In the genomic region with DNA sequence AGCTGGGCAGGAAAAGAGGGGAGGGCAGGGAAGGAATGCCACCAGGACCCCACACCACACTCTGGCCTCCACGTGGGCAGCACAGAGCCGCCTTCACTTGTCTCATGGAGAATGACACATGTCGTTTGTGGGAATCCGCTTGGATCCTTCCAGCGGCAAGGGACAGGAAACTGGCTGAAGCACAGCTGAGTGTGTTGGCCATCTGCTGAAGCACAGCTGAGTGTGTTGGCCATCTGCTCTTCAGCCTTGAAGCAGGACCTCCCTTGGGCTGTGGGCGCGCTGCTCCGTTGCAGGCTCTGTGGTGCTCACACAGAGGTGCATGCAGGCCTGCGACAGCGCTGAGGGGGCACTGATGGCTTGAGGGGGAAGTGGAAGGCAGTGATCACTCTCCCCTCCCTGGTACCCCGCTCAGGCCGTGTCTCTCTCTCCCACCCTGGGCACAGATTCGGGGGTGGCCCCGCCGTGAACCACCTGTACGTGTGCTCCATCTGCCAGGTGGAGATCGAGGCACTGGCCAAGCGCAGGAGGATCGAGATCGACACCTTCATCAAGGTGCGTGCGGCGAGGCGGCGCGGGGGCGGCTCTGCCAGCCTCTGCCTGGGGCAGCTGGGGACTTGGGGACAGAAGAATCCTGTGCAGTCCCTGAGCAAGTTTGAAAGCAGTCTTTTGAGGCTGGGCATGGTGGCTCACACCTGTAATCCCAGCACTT, we compare ENCODE assay signal across 21 cellular contexts. TPM values are rescaled to one million over a fixed set of nuclear protein-coding genes. Genes with fewer than 3 reads are reported as not detected.
DNase-seq lines count a peak whose midpoint lies in the region; ATAC-seq and TF ChIP-seq lines count a peak whose summit lies in the region.
"Had no signal": no experiment of that assay in that cellular context is flagged by ENCODE, and none has a peak within 500 bp of the region (broad histone marks: within the 10 kb centered on the region; RNA-seq: fewer than 3 reads in every experiment).

No MANE protein-coding gene starts in this region.

- H3K9ac ChIP-seq in Karpas-422 (ENCODE audit: low read length): no peak overlapping the region

- no peaks in the 10 kb centered on the region for H4K20me1 ChIP-seq in Karpas-422 (ENCODE audit: insufficient read depth, low read depth, low read length)

- CTCF ChIA-PET in CD8-positive, alpha-beta memory T cell (lab: Charles Lee): interaction anchor here (0.6 to 1.0 kb wide), 2 partner anchors 15 to 76 kb away, joined by 3 read pairs; no protein-coding TSS in a partner anchor

- H3K4me2 ChIP-seq in Karpas-422 (ENCODE audit: low read depth, low read length, poor library complexity, severe bottlenecking): no peak overlapping the region

- H3K36me3 ChIP-seq in CD8-positive, alpha-beta memory T cell (ENCODE audit: insufficient read depth, low read length): peaks cover 53% of the 10 kb centered on the region
- H3K36me3 ChIP-seq in Karpas-422 (ENCODE audit: insufficient read depth, low read length): no peaks in the 10 kb centered on the region

- H3K9me3 Mint-ChIP-seq in CD8-positive, alpha-beta memory T cell: no peaks in the 10 kb centered on the region
- peaks cover 25% of the 10 kb centered on the region for H3K9me3 Mint-ChIP-seq in glutamatergic neuron (ENCODE audit: unreplicated experiment)
- H3K9me3 Mint-ChIP-seq: activated T-helper 2 cell treated with anti-CD3 and anti-CD28 coated beads, Interferon-gamma antibody, Interleukin-2, Interleukin-4, amounts not matched to agents 10 μg/mL and 5 μg/mL and 100 μg/mL, durations not matched to agents 14 hours and 24 hours and 36 hours; CD8-positive, alpha-beta T cell; stimulated activated naive CD8-positive, alpha-beta T cell treated with anti-CD3 and anti-CD28 coated beads, Interleukin-15, amount 100 ng/mL, for 72 hours; T-cell had no signal

- peaks cover 0 to 61% (median 7%) of the 10 kb centered on the region in 3 donors for H3K36me3 Mint-ChIP-seq in CD8-positive, alpha-beta memory T cell
- peaks cover 4% of the 10 kb centered on the region for H3K36me3 Mint-ChIP-seq in glutamatergic neuron (ENCODE audit: unreplicated experiment)

- no peak overlapping the region for H2AFZ ChIP-seq in Karpas-422 (ENCODE audit: low read length)

- H3K9me3 ChIP-seq in CD8-positive, alpha-beta memory T cell (ENCODE audit: low read length): no peaks in the 10 kb centered on the region
- no peaks in the 10 kb centered on the region for H3K9me3 ChIP-seq in Karpas-422 (ENCODE audit: low read length)
- H3K9me3 ChIP-seq: esophagus squamous epithelium, right atrium auricular region, transverse colon had no signal

- peaks cover 0 to 2% of the 10 kb centered on the region in 2 donors for H3K27me3 Mint-ChIP-seq in CD8-positive, alpha-beta memory T cell
- H3K27me3 Mint-ChIP-seq in glutamatergic neuron (ENCODE audit: unreplicated experiment): peaks cover 30% of the 10 kb centered on the region
- H3K27me3 Mint-ChIP-seq: stimulated activated naive CD8-positive, alpha-beta T cell treated with anti-CD3 and anti-CD28 coated beads, Interleukin-15, amount 100 ng/mL, for 72 hours; T-cell had no signal

- POLR2A ChIA-PET in CD8-positive, alpha-beta memory T cell (lab: Charles Lee): interaction anchor here (0.6 kb wide), 1 partner anchor 356 kb away, joined by 3 read pairs; no protein-coding TSS in a partner anchor

- no peak overlapping the region for H3K4me3 ChIP-seq in CD8-positive, alpha-beta memory T cell (ENCODE audit: low read length)
- no peak overlapping the region for H3K4me3 ChIP-seq in Karpas-422 (ENCODE audit: low read length)
- H3K4me3 ChIP-seq: esophagus squamous epithelium, right atrium auricular region, transverse colon had no signal

- peak overlapping the region in 6 of 8 donors; percentile 34 to 94 (median 88) for H3K27ac Mint-ChIP-seq in CD8-positive, alpha-beta memory T cell
- H3K27ac Mint-ChIP-seq in glutamatergic neuron (ENCODE audit: unreplicated experiment): peak overlapping the region; percentile 93
- H3K27ac Mint-ChIP-seq: activated T-helper 2 cell treated with anti-CD3 and anti-CD28 coated beads, Interferon-gamma antibody, Interleukin-2, Interleukin-4, amounts not matched to agents 10 μg/mL and 5 μg/mL and 100 μg/mL, durations not matched to agents 14 hours and 24 hours and 36 hours had no signal

- H3K9me2 ChIP-seq in Karpas-422 (replicated peaks; ENCODE audit: insufficient read depth, low read length): no peaks in the 10 kb centered on the region

- no peak for DNase-seq in CD8-positive, alpha-beta memory T cell
- DNase-seq in EH (ENCODE audit: low read depth): peak; percentile 16
- peak; percentile 52 for DNase-seq in RKO (ENCODE audit: low spot score)
- peak; percentile 80 for DNase-seq in glutamatergic neuron
- DNase-seq in GF-D8 (lab: John Stamatoyannopoulos, UW): no peak
- DNase-seq in Karpas-422: no peak
- no peak for DNase-seq in germinal center (ENCODE audit: low spot score)
- DNase-seq: activated CD4-positive, alpha-beta T cell treated with anti-CD3 and anti-CD28 coated beads for 48 hours; DND-41; effector CD8-positive, alpha-beta T cell; esophagus squamous epithelium; kidney glomerular epithelial cell; NCI-H1417 treated with DMSO at 0.1 percent for 48 hours; NCI-H748 treated with DMSO at 0.1 percent for 48 hours; stimulated activated naive CD8-positive, alpha-beta T cell treated with anti-CD3 and anti-CD28 coated beads, Interleukin-15, amount 100 ng/mL, for 72 hours; T-cell; transverse colon had no signal

- TF ChIP-seq CTCF in glutamatergic neuron (IDR thresholded peaks at IDR 0.05; ENCODE audit: partially characterized antibody, unreplicated experiment): no peak

- H3K27me3 ChIP-seq in CD8-positive, alpha-beta memory T cell (ENCODE audit: insufficient read depth, low read length, poor library complexity, severe bottlenecking): no peaks in the 10 kb centered on the region
- no peaks in the 10 kb centered on the region for H3K27me3 ChIP-seq in Karpas-422 (ENCODE audit: low read length)
- H3K27me3 ChIP-seq: esophagus squamous epithelium, right atrium auricular region, transverse colon had no signal

- no peaks in the 10 kb centered on the region for H3K79me2 ChIP-seq in Karpas-422 (ENCODE audit: low read length)

- H3K4me1 ChIP-seq in CD8-positive, alpha-beta memory T cell (ENCODE audit: insufficient read depth, low read length): peaks cover 29% of the 10 kb centered on the region
- no peaks in the 10 kb centered on the region for H3K4me1 ChIP-seq in Karpas-422 (ENCODE audit: low read length)
- H3K4me1 ChIP-seq: right atrium auricular region, transverse colon had no signal

- H3K27ac ChIP-seq in CD8-positive, alpha-beta memory T cell (ENCODE audit: low read depth, low read length): no peak overlapping the region
- H3K27ac ChIP-seq in Karpas-422 (ENCODE audit: low read length): no peak overlapping the region
- H3K27ac ChIP-seq: esophagus squamous epithelium, right atrium auricular region, transverse colon had no signal

- H3K4me3 Mint-ChIP-seq in CD8-positive, alpha-beta memory T cell: no peak overlapping the region
- peak overlapping the region; percentile 71 for H3K4me3 Mint-ChIP-seq in glutamatergic neuron (ENCODE audit: unreplicated experiment)
- H3K4me3 Mint-ChIP-seq: CD8-positive, alpha-beta T cell; stimulated activated naive CD8-positive, alpha-beta T cell treated with anti-CD3 and anti-CD28 coated beads, Interleukin-15, amount 100 ng/mL, for 72 hours; T-cell had no signal

- H3K4me1 Mint-ChIP-seq in CD8-positive, alpha-beta memory T cell: peaks cover 29 to 56% (median 44%) of the 10 kb centered on the region in 3 donors
- peaks cover 28% of the 10 kb centered on the region for H3K4me1 Mint-ChIP-seq in glutamatergic neuron (ENCODE audit: low read depth, unreplicated experiment)

- no peak for ATAC-seq in HG02610 (IDR thresholded peaks at IDR 0.05; ENCODE audit: unreplicated experiment)
- ATAC-seq: stimulated activated naive CD8-positive, alpha-beta T cell treated with anti-CD3 and anti-CD28 coated beads, Interleukin-15, amount 100 ng/mL, for 72 hours had no signal

RNA-seq across cellular contexts. Expression of a gene that starts 40.6 kb away (rescaled TPM):
- 10 to 100 TPM; 50.2 to 50.8 TPM for total RNA-seq in CD8-positive, alpha-beta memory T cell
- 50.3 TPM for polyA plus RNA-seq in CD8-positive, alpha-beta memory T cell
- total RNA-seq in glutamatergic neuron (ENCODE audit: unreplicated experiment): 93.5 TPM
- 11.7 and 40.3 TPM in 2 replicates for total RNA-seq in Karpas-422 (2014; rRNA removed; shearing (Covaris generic); ENCODE audit: low replicate concordance)

RNA-seq across cellular contexts. Expression of a gene that starts 40.8 kb away (rescaled TPM):
- total RNA-seq in CD8-positive, alpha-beta memory T cell: 10 to 100 TPM; 71.4 to 76.4 TPM
- polyA plus RNA-seq in CD8-positive, alpha-beta memory T cell: 249 TPM
- 46.1 TPM for total RNA-seq in glutamatergic neuron (ENCODE audit: unreplicated experiment)
- 59.7 and 66.9 TPM in 2 replicates for total RNA-seq in Karpas-422 (2014; rRNA removed; shearing (Covaris generic); ENCODE audit: low replicate concordance)

RNA-seq across cellular contexts. Expression of a gene that starts 51.9 kb away (rescaled TPM):
- total RNA-seq in CD8-positive, alpha-beta memory T cell: 10 to 100 TPM; 53.8 to 53.9 TPM
- 73.8 TPM for polyA plus RNA-seq in CD8-positive, alpha-beta memory T cell
- total RNA-seq in glutamatergic neuron (ENCODE audit: unreplicated experiment): 42.3 TPM
- total RNA-seq in Karpas-422 (2014; rRNA removed; shearing (Covaris generic); ENCODE audit: low replicate concordance): 41.7 and 53.1 TPM in 2 replicates

Comparison
In these comparisons a context has a peak if more than half of its experiments do, and no peak if none do; other contexts are left out.
1. DNase-seq: peak in EH (single experiment), RKO (single experiment) and glutamatergic neuron (single experiment); none in CD8-positive, alpha-beta memory T cell (0 of 5), GF-D8 (single experiment), Karpas-422 (single experiment) and germinal center (single experiment).